11 cellular contexts compared by ENCODE assay signal in the genomic region with DNA sequence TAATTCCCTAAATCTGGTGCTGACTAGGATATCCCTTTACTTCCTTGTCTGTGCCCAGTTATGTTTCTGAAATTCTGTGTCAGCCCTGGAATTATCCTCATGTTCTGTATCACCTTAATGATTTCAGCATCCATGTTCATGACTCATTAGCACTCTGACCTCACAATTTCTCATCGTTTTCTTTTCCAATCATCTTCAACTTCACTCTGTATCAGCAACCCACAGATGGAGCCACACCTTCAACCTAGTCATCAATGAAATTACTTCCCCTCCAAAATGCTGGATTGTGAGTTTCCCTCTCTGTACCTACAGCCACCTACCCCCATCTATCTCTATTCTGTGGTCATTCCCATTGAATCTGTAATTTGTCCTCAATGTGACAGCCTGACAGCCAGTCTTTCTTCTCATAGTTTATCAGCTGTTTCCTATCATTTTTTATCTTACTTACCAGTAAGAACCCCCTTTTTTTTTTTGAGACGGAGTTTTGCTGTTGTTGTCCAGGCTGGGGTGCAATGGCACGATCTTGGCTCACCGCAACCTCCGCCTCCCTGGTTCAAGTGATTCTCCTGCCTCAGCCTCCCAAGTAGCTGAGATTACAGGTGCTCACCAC. TPM values are rescaled to one million over a fixed set of nuclear protein-coding genes. Genes with fewer than 3 reads are reported as not detected.
A peak's percentile ranks its signal among the peaks of the same experiment; 100 is the strongest.
DNase-seq lines count a peak whose midpoint lies in the region; ATAC-seq, FAIRE-seq and TF ChIP-seq lines count a peak whose summit lies in the region.
"Had no signal": no experiment of that assay in that cellular context is flagged by ENCODE, and none has a peak within 500 bp of the region (broad histone marks: within the 10 kb centered on the region; RNA-seq: fewer than 3 reads in every experiment).

No MANE protein-coding gene starts in this region.

- CTCF ChIA-PET in activated CD8-positive, alpha-beta T cell treated with anti-CD3 and anti-CD28 coated beads for 36 hours (lab: Charles Lee) = interaction anchor here (1.0 to 1.1 kb wide), 2 partner anchors 15 to 204 kb away, joined by 3 read pairs; no protein-coding TSS in a partner anchor
- CTCF ChIA-PET in activated CD8-positive, alpha-beta T cell treated with anti-CD3 and anti-CD28 coated beads, Interleukin-2, amount 10 ng/mL, durations not matched to agents 7 days and 5 days (lab: Charles Lee) = no interaction called here
- CTCF ChIA-PET in PC-3 (lab: Charles Lee) = no interaction called here

- H3K4me3 ChIP-seq in PC-3 (ENCODE audit: low read length) (no peak overlapping the region), bronchial epithelial cell (ENCODE audit: low read depth, low read length) (no peak overlapping the region)

- intact Hi-C loops in activated CD8-positive, alpha-beta T cell treated with anti-CD3 and anti-CD28 coated beads for 36 hours (cut with micrococcal nuclease) = loop anchor here (5.0 kb wide), 1 partner anchor 59 kb away; no protein-coding TSS in a partner anchor
- intact Hi-C loops in PC-3 (cut with micrococcal nuclease) = loop anchor here (2.0 to 10.0 kb wide), 2 partner anchors 61 to 127 kb away; no protein-coding TSS in a partner anchor
- intact Hi-C loops in left cardiac atrium (cut with DNase I) = no loop called here

- peaks cover 6% of the 10 kb centered on the region for H3K9me3 Mint-ChIP-seq in activated CD8-positive, alpha-beta T cell treated with anti-CD3 and anti-CD28 coated beads for 36 hours
- H3K9me3 Mint-ChIP-seq in activated CD8-positive, alpha-beta T cell treated with anti-CD3 and anti-CD28 coated beads, Interleukin-2, amount 10 ng/mL, durations not matched to agents 7 days and 5 days (ENCODE audit: insufficient read depth) = peaks cover 4% of the 10 kb centered on the region
- H3K9me3 Mint-ChIP-seq in osteocyte (ENCODE audit: unreplicated experiment) = no peaks in the 10 kb centered on the region
- H3K9me3 Mint-ChIP-seq: activated naive CD4-positive, alpha-beta T cell treated with anti-CD3 and anti-CD28 coated beads, Interleukin-2, amount 50 U/mL, for 72 hours had no signal

- no peaks in the 10 kb centered on the region for H3K9me3 ChIP-seq in PC-3 (ENCODE audit: low read length)

- H2AFZ ChIP-seq in PC-3 (ENCODE audit: low read length) = no peak overlapping the region

- H3K27me3 ChIP-seq in PC-3 (ENCODE audit: low read length) (no peaks in the 10 kb centered on the region), bronchial epithelial cell (ENCODE audit: control insufficient read depth, insufficient read depth, low read length) (no peaks in the 10 kb centered on the region)

- POLR2A ChIA-PET in activated CD8-positive, alpha-beta T cell treated with anti-CD3 and anti-CD28 coated beads for 36 hours (lab: Charles Lee) = interaction anchor here (0.5 to 1.4 kb wide), 2 partner anchors 14 to 54 kb away, joined by 3 read pairs; no protein-coding TSS in a partner anchor
- POLR2A ChIA-PET in activated CD8-positive, alpha-beta T cell treated with anti-CD3 and anti-CD28 coated beads, Interleukin-2, amount 10 ng/mL, durations not matched to agents 7 days and 5 days (lab: Charles Lee) = no interaction called here
- POLR2A ChIA-PET in PC-3 (lab: Charles Lee; ENCODE audit: unreplicated experiment) = interaction anchor here (0.7 kb wide), 1 partner anchor 39 kb away, joined by 4 read pairs; no protein-coding TSS in a partner anchor

- FAIRE-seq in bronchial epithelial cell (lab: Jason Lieb, UNC) = no peak
- FAIRE-seq: H1 had no signal

- TF ChIP-seq CTCF in activated CD8-positive, alpha-beta T cell treated with anti-CD3 and anti-CD28 coated beads for 36 hours (IDR thresholded peaks at IDR 0.05) = no peak
- TF ChIP-seq CTCF in PC-3 (conservative IDR thresholded peaks at IDR 0.05; ENCODE audit: low read depth, low read length) (no peak), bronchial epithelial cell (IDR thresholded peaks at IDR 0.05; ENCODE audit: insufficient read depth, low read length, severe bottlenecking) (no peak), osteocyte (IDR thresholded peaks at IDR 0.05) (no peak)

- 0 out of 2 replicates have a peak overlapping the region, but pooled peaks have one; percentile 17 for H3K4me2 ChIP-seq in PC-3 (ENCODE audit: low read length)

- no TSS peak for BruUV-seq in PC-3 (replicated peaks; lab: Mats Ljungman, UMichigan)

- peak overlapping the region; percentile 65 for H3K27ac ChIP-seq in PC-3 (ENCODE audit: low read length)

- peaks cover 23% of the 10 kb centered on the region for H3K4me1 Mint-ChIP-seq in activated CD8-positive, alpha-beta T cell treated with anti-CD3 and anti-CD28 coated beads for 36 hours (ENCODE audit: low read depth)
- H3K4me1 Mint-ChIP-seq in activated CD8-positive, alpha-beta T cell treated with anti-CD3 and anti-CD28 coated beads, Interleukin-2, amount 10 ng/mL, durations not matched to agents 7 days and 5 days (ENCODE audit: low read depth) = peaks cover 28% of the 10 kb centered on the region
- H3K4me1 Mint-ChIP-seq in osteocyte (ENCODE audit: unreplicated experiment) = peaks cover 40% of the 10 kb centered on the region

- peaks cover 17% of the 10 kb centered on the region for H3K79me2 ChIP-seq in PC-3 (ENCODE audit: low read length)

- H3K27me3 Mint-ChIP-seq in activated CD8-positive, alpha-beta T cell treated with anti-CD3 and anti-CD28 coated beads for 36 hours = no peaks in the 10 kb centered on the region
- no peaks in the 10 kb centered on the region for H3K27me3 Mint-ChIP-seq in activated CD8-positive, alpha-beta T cell treated with anti-CD3 and anti-CD28 coated beads, Interleukin-2, amount 10 ng/mL, durations not matched to agents 7 days and 5 days (ENCODE audit: low read depth)
- no peaks in the 10 kb centered on the region for H3K27me3 Mint-ChIP-seq in osteocyte (ENCODE audit: unreplicated experiment)

- H3K36me3 ChIP-seq in PC-3 (ENCODE audit: low read depth, low read length) (no peaks in the 10 kb centered on the region), bronchial epithelial cell (ENCODE audit: control insufficient read depth, insufficient read depth, low read length) (no peaks in the 10 kb centered on the region)

- no peaks in the 10 kb centered on the region for H3F3A ChIP-seq in PC-3 (ENCODE audit: low read length, unreplicated experiment)

- peak; percentile 36 for DNase-seq in activated CD8-positive, alpha-beta T cell treated with anti-CD3 and anti-CD28 coated beads for 36 hours
- no peak for DNase-seq in activated CD8-positive, alpha-beta T cell treated with anti-CD3 and anti-CD28 coated beads, Interleukin-2, amount 10 ng/mL, durations not matched to agents 7 days and 5 days
- peak; percentile 69 for DNase-seq in PC-3
- peak; percentile 99 for DNase-seq in bronchial epithelial cell (ENCODE audit: low read depth)
- no peak for DNase-seq in osteocyte (ENCODE audit: extremely low spot score, unreplicated experiment)
- DNase-seq in left cardiac atrium = no peak
- DNase-seq in HuH-7.5 (ENCODE audit: low spot score) = no peak
- DNase-seq: NCI-H1048 had no signal

- H4K20me1 ChIP-seq in PC-3 (ENCODE audit: low read length) = peaks cover 9% of the 10 kb centered on the region; the same call in 1 of the 2 replicates

- H3K27ac Mint-ChIP-seq in activated CD8-positive, alpha-beta T cell treated with anti-CD3 and anti-CD28 coated beads for 36 hours = peak overlapping the region; percentile 26
- no peak overlapping the region for H3K27ac Mint-ChIP-seq in activated CD8-positive, alpha-beta T cell treated with anti-CD3 and anti-CD28 coated beads, Interleukin-2, amount 10 ng/mL, durations not matched to agents 7 days and 5 days
- H3K27ac Mint-ChIP-seq in osteocyte (ENCODE audit: unreplicated experiment) = peak overlapping the region; percentile 78

- peaks cover 27% of the 10 kb centered on the region for H3K4me1 ChIP-seq in PC-3 (ENCODE audit: insufficient read depth, low read length)

- no peak overlapping the region for H3K4me3 Mint-ChIP-seq in activated CD8-positive, alpha-beta T cell treated with anti-CD3 and anti-CD28 coated beads for 36 hours
- H3K4me3 Mint-ChIP-seq in activated CD8-positive, alpha-beta T cell treated with anti-CD3 and anti-CD28 coated beads, Interleukin-2, amount 10 ng/mL, durations not matched to agents 7 days and 5 days = no peak overlapping the region
- no peak overlapping the region for H3K4me3 Mint-ChIP-seq in osteocyte (ENCODE audit: unreplicated experiment)

- H3K9ac ChIP-seq in PC-3 (ENCODE audit: low read length) = no peak overlapping the region

- H3K9me2 ChIP-seq in PC-3 (replicated peaks; ENCODE audit: low read length) = no peaks in the 10 kb centered on the region

- no peak for ATAC-seq in activated CD8-positive, alpha-beta T cell treated with anti-CD3 and anti-CD28 coated beads for 36 hours
- ATAC-seq in activated CD8-positive, alpha-beta T cell treated with anti-CD3 and anti-CD28 coated beads, Interleukin-2, amount 10 ng/mL, durations not matched to agents 7 days and 5 days = no peak
- ATAC-seq in PC-3 (no peak), left cardiac atrium (no peak), HG03342 (IDR thresholded peaks at IDR 0.05; ENCODE audit: unreplicated experiment) (no peak)

- peaks cover 3% of the 10 kb centered on the region for H3K36me3 Mint-ChIP-seq in activated CD8-positive, alpha-beta T cell treated with anti-CD3 and anti-CD28 coated beads for 36 hours (ENCODE audit: low read depth)
- H3K36me3 Mint-ChIP-seq in activated CD8-positive, alpha-beta T cell treated with anti-CD3 and anti-CD28 coated beads, Interleukin-2, amount 10 ng/mL, durations not matched to agents 7 days and 5 days (ENCODE audit: low read depth) = peaks cover 3% of the 10 kb centered on the region
- no peaks in the 10 kb centered on the region for H3K36me3 Mint-ChIP-seq in osteocyte (ENCODE audit: unreplicated experiment)

RNA-seq across cellular contexts. Expression of a gene that starts 3.1 kb away (rescaled TPM):
- total RNA-seq in activated CD8-positive, alpha-beta T cell treated with anti-CD3 and anti-CD28 coated beads for 36 hours = 10 to 100 TPM; 31.4 to 35.3 TPM
- total RNA-seq in activated CD8-positive, alpha-beta T cell treated with anti-CD3 and anti-CD28 coated beads, Interleukin-2, amount 10 ng/mL, durations not matched to agents 7 days and 5 days = 10 to 100 TPM; 28.3 to 37.3 TPM
- 25.7 and 28.0 TPM in 2 replicates for total RNA-seq in PC-3 (2014; rRNA removed)
- total RNA-seq in bronchial epithelial cell = 42.5 and 50.8 TPM in 2 replicates
- 197 and 211 TPM in 2 replicates for total RNA-seq in osteocyte
- total RNA-seq in left cardiac atrium = 100 to 1,000 TPM; 204 to 261 TPM

Comparison
In these comparisons a context has a peak if more than half of its experiments do, and no peak if none do; other contexts are left out.
1. DNase-seq: peak in activated CD8-positive, alpha-beta T cell treated with anti-CD3 and anti-CD28 coated beads for 36 hours (single experiment), PC-3 (single experiment) and bronchial epithelial cell (single experiment); none in activated CD8-positive, alpha-beta T cell treated with anti-CD3 and anti-CD28 coated beads, Interleukin-2, amount 10 ng/mL, durations not matched to agents 7 days and 5 days (single experiment), osteocyte (single experiment), left cardiac atrium (single experiment) and HuH-7.5 (single experiment).
2. intact Hi-C loops: an anchor here in activated CD8-positive, alpha-beta T cell treated with anti-CD3 and anti-CD28 coated beads for 36 hours (5.0 kb wide) and PC-3 (2.0 to 10.0 kb wide); none called in left cardiac atrium.